Comparison of ENCODE assay signal across 8 cellular contexts in the genomic region with DNA sequence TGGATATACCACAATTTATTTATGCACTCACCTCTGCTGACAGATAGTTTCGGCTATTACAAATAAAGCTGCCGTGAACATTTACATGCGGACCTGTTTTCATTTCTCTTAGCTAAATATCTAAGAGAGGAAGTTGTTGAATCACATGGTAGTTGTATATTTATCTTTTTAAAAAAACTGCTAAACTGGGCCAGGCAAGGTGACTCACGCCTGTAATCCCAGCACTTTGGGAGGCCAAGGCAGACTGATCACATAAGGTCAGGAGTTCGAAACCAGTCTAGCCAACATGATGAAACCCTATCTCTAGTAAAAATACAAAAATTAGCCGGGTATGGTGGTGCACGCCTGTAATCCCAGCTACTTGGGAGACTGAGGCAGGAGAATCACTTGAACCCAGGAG.
DNase-seq lines count a peak whose midpoint lies in the region; ATAC-seq and TF ChIP-seq lines count a peak whose summit lies in the region.
"Not testable (repeated sequence)": the region's sequence is repeated elsewhere in the genome, so short reads cannot be mapped to it uniquely, and the experiment has no call there.

No MANE protein-coding gene starts in this region.

- H3K4me3 ChIP-seq in HEK293 (ENCODE audit: low read depth, low read length); cardiac fibroblast (replicated peaks in 1 of 2; ENCODE audit: low read depth in 2 of 2, low read length in 2 of 2); fibroblast of villous mesenchyme (ENCODE audit: low read depth, low read length); mucosa of descending colon; transverse colon: not testable (repeated sequence)

- in situ Hi-C loops in Caki2 (cut with HindIII; ENCODE audit: low pct_unique_long_range_greater_than_20kb, low sequenced_read_pairs), result not testable (repeated sequence)
- in situ Hi-C loops in transverse colon (cut with MboI; ENCODE audit: low pct_ligation_motif_present in 1 of 4, low pct_unique_long_range_greater_than_20kb in 1 of 4, low sequenced_read_pairs in 3 of 4), result loop anchor here in 1 of 4 donors (10.0 kb wide), 1 partner anchor 48 kb away; no protein-coding TSS in a partner anchor

- POLR2A ChIA-PET in HEK293 (lab: Yijun Ruan, JAX), result not testable (repeated sequence)

- peak; percentile 40 for DNase-seq in Caki2 (ENCODE audit: low read depth)
- peak; percentile 16 for DNase-seq in MV-4-11 (lab: John Stamatoyannopoulos, UW)
- peak; percentile 68 for DNase-seq in amniotic epithelial cell (ENCODE audit: low read depth)
- peak; percentile 15 to 81 for DNase-seq in cardiac fibroblast (ENCODE audit: low read depth in 2 of 2)
- DNase-seq in fibroblast of villous mesenchyme (ENCODE audit: low read depth), result peak; percentile 28
- DNase-seq in mucosa of descending colon, transverse colon: not testable (repeated sequence)

- 50 to 56% methylated on average over 7 of the region's 7 CpGs for WGBS in transverse colon (ENCODE audit: low coverage in 1 of 2), 2 donors

- not testable (repeated sequence) for H3K9me3 ChIP-seq in HEK293 (ENCODE audit: control insufficient read depth, insufficient read depth, low read depth, low read length); mucosa of descending colon; transverse colon

- not testable (repeated sequence) for H3K27me3 ChIP-seq in transverse colon

- CTCF ChIA-PET in HEK293 (lab: Yijun Ruan, JAX), result interaction anchor here (0.6 to 4.0 kb wide), 4 partner anchors 8 to 502 kb away, joined by 3 to 18 read pairs (median 4); no protein-coding TSS in a partner anchor

- not testable (repeated sequence) for H3K27ac ChIP-seq in HEK293 (ENCODE audit: extremely low read depth, low read depth, low read length)
- H3K27ac ChIP-seq in transverse colon, result peak overlapping the region; percentile 72 to 80 (median 77)

- TF ChIP-seq POLR2A in transverse colon (IDR thresholded peaks at IDR 0.05), result not testable (repeated sequence)

- ATAC-seq in mucosa of descending colon, result peak; percentile 45

- not testable (repeated sequence) for H3K36me3 ChIP-seq in HEK293 (ENCODE audit: control insufficient read depth in 2 of 2, insufficient read depth in 1 of 2, low read length in 2 of 2); mucosa of descending colon (ENCODE audit: low read depth); transverse colon

- not testable (repeated sequence) for TF ChIP-seq CTCF in HEK293 (tag by site-specific recombination; IDR thresholded peaks at IDR 0.05); cardiac fibroblast (IDR thresholded peaks at IDR 0.05; ENCODE audit: low read depth, low read length); fibroblast of villous mesenchyme (IDR thresholded peaks at IDR 0.05; ENCODE audit: insufficient read depth, low read depth, low read length); mucosa of descending colon (IDR thresholded peaks at IDR 0.05); transverse colon (IDR thresholded peaks at IDR 0.05)

- not testable (repeated sequence) for H3K4me1 ChIP-seq in HEK293 (ENCODE audit: control insufficient read depth, insufficient read depth, low read length)
- H3K4me1 ChIP-seq in mucosa of descending colon (ENCODE audit: low read depth), result peaks cover 20% of the 10 kb centered on the region
- H3K4me1 ChIP-seq in transverse colon, result peaks cover 0 to 30% (median 19%) of the 10 kb centered on the region in 4 donors

- intact Hi-C loops in mucosa of descending colon (cut with DNase I, micrococcal nuclease), result loop anchor here in 1 of 2 donors (5.0 kb wide), 1 partner anchor 56 kb away; no protein-coding TSS in a partner anchor
- intact Hi-C loops in transverse colon (cut with DNase I; ENCODE audit: low total_unique reads), result not testable (repeated sequence)

- TF ChIP-seq EP300 in transverse colon (IDR thresholded peaks at IDR 0.05; ENCODE audit: low read depth), result not testable (repeated sequence)

TF ChIP-seq in HEK293, 187 proteins besides CTCF, POLR2A, EP300 and RAD21:
- TF ChIP-seq SETDB1 (IDR thresholded peaks at IDR 0.05; ENCODE audit: insufficient read length, low read length), result peak; percentile 33
